Comparison of ENCODE assay signal across 1 cellular context in the genomic region with DNA sequence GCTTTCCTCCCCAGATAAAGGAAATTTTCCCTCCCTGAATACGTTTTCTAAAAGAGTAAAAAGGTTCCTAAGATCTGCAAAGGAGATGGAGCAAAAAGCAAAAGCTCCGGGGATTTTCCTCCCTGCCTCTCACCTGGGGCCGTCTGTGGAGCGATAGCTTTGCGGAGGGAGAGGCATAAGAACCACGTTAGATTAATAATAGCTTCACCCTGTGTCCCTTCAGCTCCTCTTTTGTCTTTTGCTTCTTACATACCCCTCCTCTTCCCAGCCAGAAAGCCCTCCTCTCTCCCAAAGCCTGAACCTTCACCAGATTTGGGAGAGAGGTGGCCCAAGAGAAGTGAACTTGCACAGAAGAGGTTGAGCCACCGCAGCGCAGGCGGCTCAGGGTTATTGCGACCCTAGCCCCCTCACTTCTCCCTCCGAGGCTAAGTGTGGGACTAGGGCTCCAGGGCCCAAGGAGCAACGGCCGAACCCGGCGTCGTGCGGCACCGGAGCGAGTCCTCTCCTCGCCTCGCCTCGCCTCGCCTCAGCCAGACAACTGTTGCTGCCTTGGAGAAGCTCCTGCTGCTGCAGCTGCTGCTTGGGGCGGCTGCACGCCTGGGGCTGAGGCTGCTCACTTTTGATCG.
TF ChIP-seq lines count a peak whose summit lies in the region.

No MANE protein-coding gene starts in this region.

TF ChIP-seq in neural cell, 6 proteins besides CTCF, POLR2A, EP300 and RAD21 (continued from another document):
- TF ChIP-seq REST (IDR thresholded peaks at IDR 0.05; ENCODE audit: borderline replicate concordance), result no peak
- TF ChIP-seq EZH2 (IDR thresholded peaks at IDR 0.05; ENCODE audit: borderline replicate concordance, insufficient read depth, low read length, poor library complexity, severe bottlenecking), result no peak
- no peak for TF ChIP-seq POLR2AphosphoS5 (IDR thresholded peaks at IDR 0.05)
- TF ChIP-seq MXI1 (conservative IDR thresholded peaks at IDR 0.05; ENCODE audit: poor library complexity, severe bottlenecking), result no peak
- TF ChIP-seq SMC3 (conservative IDR thresholded peaks at IDR 0.05; ENCODE audit: poor library complexity), result no peak
